ENCODE assay signal across 12 cellular contexts in genomic region chr12:28415755-28416154, GRCh38.
DNase-seq lines count a peak whose midpoint lies in the region; ATAC-seq, FAIRE-seq and TF ChIP-seq lines count a peak whose summit lies in the region.
"Had no signal": no experiment of that assay in that cellular context is flagged by ENCODE, and none has a peak within 500 bp of the region (broad histone marks: within the 10 kb centered on the region; RNA-seq: fewer than 3 reads in every experiment).

No MANE protein-coding gene starts in this region.

- H3K9ac ChIP-seq in NT2/D1 (ENCODE audit: insufficient read length, low read depth) (no peak overlapping the region), H1 (replicated peaks in 1 of 4; ENCODE audit: extremely low read depth in 1 of 4, low read depth in 3 of 4, low read length in 3 of 4) (no peak overlapping the region), mesenchymal stem cell (ENCODE audit: low read length) (peak overlapping the region; percentile 77)

- H3K4me2 ChIP-seq in H1 (ENCODE audit: insufficient read depth in 1 of 2, low read depth in 2 of 2, low read length in 2 of 2): 0 out of 4 replicates have a peak overlapping the region, but pooled peaks of 1 of the 2 experiments have one; percentile 16
- H3K4me2 ChIP-seq in mesenchymal stem cell (ENCODE audit: low read length, poor library complexity, severe bottlenecking): no peak overlapping the region

- H4K5ac ChIP-seq in H1 (ENCODE audit: insufficient read length, low read depth, low read length): peak overlapping the region; percentile 43

- H3K79me1 ChIP-seq in H1 (ENCODE audit: low read depth, low read length) (no peaks in the 10 kb centered on the region), mesenchymal stem cell (replicated peaks; ENCODE audit: low read length, poor library complexity, severe bottlenecking) (no peaks in the 10 kb centered on the region)

- peaks cover 14% of the 10 kb centered on the region for H3K9me3 ChIP-seq in NT2/D1 (ENCODE audit: insufficient read depth, low read length)
- H3K9me3 ChIP-seq in H1 (ENCODE audit: insufficient read depth in 2 of 2, low read depth in 1 of 2, low read length in 1 of 2): no peaks in the 10 kb centered on the region
- peaks cover 6% of the 10 kb centered on the region for H3K9me3 ChIP-seq in mesenchymal stem cell (ENCODE audit: control insufficient read depth, low read length)
- H3K9me3 ChIP-seq: HAP-1 had no signal

- H3K4me3 ChIP-seq in BJ (ENCODE audit: low read depth, low read length): no peak overlapping the region
- H3K4me3 ChIP-seq in NT2/D1 (ENCODE audit: insufficient read length, low read depth): no peak overlapping the region
- H3K4me3 ChIP-seq in H1 (ENCODE audit: extremely low read depth in 1 of 4, insufficient read depth in 2 of 4, low read depth in 3 of 4, low read length in 4 of 4): no peak overlapping the region; a peak in 1 of 8 replicates
- no peak overlapping the region for H3K4me3 ChIP-seq in mesenchymal stem cell (ENCODE audit: insufficient read depth in 1 of 2, low read depth in 1 of 2, low read length in 2 of 2)
- H3K4me3 ChIP-seq: HAP-1 had no signal

- H2BK15ac ChIP-seq in H1 (ENCODE audit: low read length) (no peak overlapping the region), mesenchymal stem cell (ENCODE audit: low read depth, poor library complexity, severe bottlenecking) (no peak overlapping the region)

- no peak for TF ChIP-seq POLR2A in H1 (IDR thresholded peaks at IDR 0.05; ENCODE audit: control extremely low read depth in 1 of 2, low read depth in 2 of 2, low read length in 2 of 2)

- H4K8ac ChIP-seq in H1 (ENCODE audit: extremely low read depth, insufficient read depth, low read length): no peak overlapping the region
- no peak overlapping the region for H4K8ac ChIP-seq in mesenchymal stem cell (ENCODE audit: low read length)

- POLR2A ChIA-PET in BJ (lab: Charles Lee): no interaction called here
- POLR2A ChIA-PET in H1 (lab: Charles Lee; ENCODE audit: partially characterized antibody): no interaction called here

- H3K4me1 ChIP-seq in NT2/D1 (ENCODE audit: insufficient read depth, insufficient read length) (no peaks in the 10 kb centered on the region), H1 (replicated peaks in 1 of 4; ENCODE audit: control insufficient read depth in 3 of 4, insufficient read depth in 4 of 4, low read length in 3 of 4) (peaks cover 0 to 4% (median 2%) of the 10 kb centered on the region in 4 experiments; a peak in 4 of 7 replicates), mesenchymal stem cell (ENCODE audit: control insufficient read depth, insufficient read depth, low read depth, low read length) (no peaks in the 10 kb centered on the region)

- H3K18ac ChIP-seq in H1 (ENCODE audit: extremely low read depth, low read length) (no peak overlapping the region; the same call in 1 of the 2 replicates), mesenchymal stem cell (ENCODE audit: low read depth in 1 of 2, low read length in 2 of 2) (no peak overlapping the region)

- H3K27me3 ChIP-seq in BJ (ENCODE audit: control insufficient read depth, insufficient read depth, low read length) (no peaks in the 10 kb centered on the region), NT2/D1 (ENCODE audit: insufficient read depth, insufficient read length) (no peaks in the 10 kb centered on the region), H1 (replicated peaks in 1 of 4; ENCODE audit: control insufficient read depth in 3 of 4, extremely low read depth in 1 of 4, insufficient read depth in 3 of 4, low read length in 3 of 4) (no peaks in the 10 kb centered on the region), mesenchymal stem cell (ENCODE audit: control insufficient read depth in 1 of 2, insufficient read depth in 1 of 2, low read length in 2 of 2) (no peaks in the 10 kb centered on the region)

- no peak overlapping the region for H2BK120ac ChIP-seq in H1 (replicated peaks; ENCODE audit: low read depth, low read length)
- H2BK120ac ChIP-seq in mesenchymal stem cell (ENCODE audit: low read depth, low read length): no peak overlapping the region

- H3K14ac ChIP-seq in H1 (ENCODE audit: insufficient read length) (no peak overlapping the region), mesenchymal stem cell (ENCODE audit: low read length in 2 of 2) (no peak overlapping the region)

- H2AFZ ChIP-seq in H1 (ENCODE audit: low read length): no peak overlapping the region
- H2AFZ ChIP-seq in mesenchymal stem cell (ENCODE audit: low read depth, low read length): no peak overlapping the region

- peak; percentile 78 for DNase-seq in BJ (ENCODE audit: low read depth)
- DNase-seq in NT2/D1 (ENCODE audit: low read depth, low spot score): peak; percentile 38
- DNase-seq in H1 (ENCODE audit: low read depth in 1 of 2, low spot score in 2 of 2): no peak
- DNase-seq in mesenchymal stem cell: peak; percentile 56
- no peak for DNase-seq in mucosa of gallbladder (ENCODE audit: low spot score)
- DNase-seq: activated naive CD4-positive, alpha-beta T cell treated with anti-CD3 and anti-CD28 coated beads, Interleukin-2, amount 50 U/mL, for 16 hours; NCI-H2029 treated with DMSO at 0.1 percent for 48 hours had no signal

- no peak overlapping the region for H3K23ac ChIP-seq in H1 (ENCODE audit: insufficient read length)
- no peak overlapping the region for H3K23ac ChIP-seq in mesenchymal stem cell (ENCODE audit: low read length in 2 of 2)

- H2BK12ac ChIP-seq in H1 (ENCODE audit: low read depth, low read length) (no peak overlapping the region), mesenchymal stem cell (ENCODE audit: low read length in 2 of 2) (no peak overlapping the region)

- TF ChIP-seq EP300 in H1 (IDR thresholded peaks at IDR 0.05; ENCODE audit: borderline replicate concordance in 1 of 2, low read depth in 2 of 2, low read length in 2 of 2): no peak

- no peak overlapping the region for H2BK20ac ChIP-seq in H1 (ENCODE audit: low read length)

- no peak for TF ChIP-seq RAD21 in H1 (IDR thresholded peaks at IDR 0.05 in 1 of 2, conservative IDR thresholded peaks at IDR 0.05 in 1 of 2; ENCODE audit: low read depth in 2 of 2, low read length in 2 of 2)

- H4K91ac ChIP-seq in H1 (replicated peaks; ENCODE audit: insufficient read length, low read length) (no peak overlapping the region), mesenchymal stem cell (ENCODE audit: low read length) (no peak overlapping the region)

- H3K36me3 ChIP-seq in BJ (ENCODE audit: control insufficient read depth, insufficient read depth, low read length): no peaks in the 10 kb centered on the region
- peaks cover 4% of the 10 kb centered on the region for H3K36me3 ChIP-seq in NT2/D1 (ENCODE audit: insufficient read depth, insufficient read length, low read length)
- no peaks in the 10 kb centered on the region; a peak in 1 of 8 replicates for H3K36me3 ChIP-seq in H1 (ENCODE audit: control insufficient read depth in 2 of 4, insufficient read depth in 4 of 4, low read length in 3 of 4)
- peaks cover 4 to 13% of the 10 kb centered on the region in 2 experiments for H3K36me3 ChIP-seq in mesenchymal stem cell (ENCODE audit: control insufficient read depth in 1 of 2, insufficient read depth in 2 of 2, low read depth in 1 of 2, low read length in 2 of 2)
- H3K36me3 ChIP-seq: HAP-1 had no signal

- CTCF ChIA-PET in BJ (lab: Yijun Ruan, JAX): interaction anchor here (0.6 kb wide), 1 partner anchor 14 kb away, joined by 3 read pairs; no protein-coding TSS in a partner anchor
- CTCF ChIA-PET in H1 (lab: Charles Lee; ENCODE audit: partially characterized antibody): interaction anchor here (0.8 kb wide), 1 partner anchor 177 kb away, joined by 3 read pairs; no protein-coding TSS in a partner anchor

- no peak overlapping the region for H2AK5ac ChIP-seq in H1 (ENCODE audit: low read depth, low read length)
- H2AK5ac ChIP-seq in mesenchymal stem cell (ENCODE audit: low read length, severe bottlenecking): no peak overlapping the region

- H3K27ac ChIP-seq in H1 (ENCODE audit: low read depth, low read length) (no peak overlapping the region), mesenchymal stem cell (ENCODE audit: low read length, poor library complexity, severe bottlenecking) (no peak overlapping the region)

- no peak overlapping the region for H3K56ac ChIP-seq in H1 (replicated peaks; ENCODE audit: insufficient read length, low read depth, low read length)

- no peak overlapping the region for H2BK5ac ChIP-seq in H1 (ENCODE audit: low read depth, low read length)
- no peak overlapping the region for H2BK5ac ChIP-seq in mesenchymal stem cell (ENCODE audit: low read depth, low read length, poor library complexity, severe bottlenecking)

- peak; percentile 13 for FAIRE-seq in H1 (lab: Jason Lieb, UNC)

- no peaks in the 10 kb centered on the region for H4K20me1 ChIP-seq in H1 (replicated peaks in 1 of 2; ENCODE audit: control insufficient read depth in 1 of 2, insufficient read depth in 2 of 2, low read length in 2 of 2)

- no peaks in the 10 kb centered on the region for H3K23me2 ChIP-seq in H1 (ENCODE audit: low read depth, low read length)

- H3K79me2 ChIP-seq in H1 (ENCODE audit: control insufficient read depth in 1 of 2, insufficient read depth in 2 of 2, low read length in 2 of 2): no peaks in the 10 kb centered on the region

- TF ChIP-seq CTCF in BJ (IDR thresholded peaks at IDR 0.05; ENCODE audit: insufficient read depth, low read depth, low read length) (no peak), H1 (IDR thresholded peaks at IDR 0.05; ENCODE audit: control extremely low read depth in 1 of 3, insufficient read depth in 1 of 3, low read depth in 1 of 3, low read length in 3 of 3) (no peak)

- H3K4ac ChIP-seq in H1 (replicated peaks; ENCODE audit: insufficient read length, low read depth, low read length) (no peak overlapping the region), mesenchymal stem cell (ENCODE audit: low read depth in 1 of 2, low read length in 2 of 2) (no peak overlapping the region)

- 0% methylated on average over 1 of the region's 1 CpG; no CpG with 5 or more reads in 1 of the 2 experiments for WGBS in H1 (ENCODE audit: extremely low coverage in 1 of 2, insufficient coverage in 1 of 2, insufficient read length in 1 of 2, insufficient replicate concordance in 2 of 2, low coverage in 1 of 2, low lambda C conversion rate in 2 of 2, missing lambda C conversion rate in 1 of 2), 2 experiments
- no CpG with 5 or more reads among the region's 1 CpG for WGBS in mesenchymal stem cell

- no peak for ATAC-seq in GM19351 (IDR thresholded peaks at IDR 0.05; ENCODE audit: unreplicated experiment)
- no peak for ATAC-seq in HG03045 (IDR thresholded peaks at IDR 0.05; ENCODE audit: unreplicated experiment)
- ATAC-seq in HG03097 (IDR thresholded peaks at IDR 0.05; ENCODE audit: low FRiP score, unreplicated experiment): no peak
- ATAC-seq: natural killer cell treated with Interleukin-12 subunit alpha and Interleukin-12 subunit beta and Interleukin-15 and Interleukin-18, amount 100 ng/mL, for 72 hours had no signal

TF ChIP-seq in H1, 55 proteins besides CTCF, POLR2A, EP300 and RAD21 (continues in another document):
- no peak for TF ChIP-seq CHD2 (IDR thresholded peaks at IDR 0.05; ENCODE audit: low read length)
- no peak for TF ChIP-seq SRF (IDR thresholded peaks at IDR 0.05; ENCODE audit: low read depth, low read length)
- no peak for TF ChIP-seq ATF3 (IDR thresholded peaks at IDR 0.05; ENCODE audit: insufficient read depth, low read depth, low read length)

Comparison
In these comparisons a context has a peak if more than half of its experiments do, and no peak if none do; other contexts are left out.
1. DNase-seq: peak in BJ (single experiment), NT2/D1 (single experiment) and mesenchymal stem cell (single experiment); none in H1 (0 of 2) and mucosa of gallbladder (single experiment).